Comparison of ENCODE assay signal across 15 cellular contexts in the genomic region with DNA sequence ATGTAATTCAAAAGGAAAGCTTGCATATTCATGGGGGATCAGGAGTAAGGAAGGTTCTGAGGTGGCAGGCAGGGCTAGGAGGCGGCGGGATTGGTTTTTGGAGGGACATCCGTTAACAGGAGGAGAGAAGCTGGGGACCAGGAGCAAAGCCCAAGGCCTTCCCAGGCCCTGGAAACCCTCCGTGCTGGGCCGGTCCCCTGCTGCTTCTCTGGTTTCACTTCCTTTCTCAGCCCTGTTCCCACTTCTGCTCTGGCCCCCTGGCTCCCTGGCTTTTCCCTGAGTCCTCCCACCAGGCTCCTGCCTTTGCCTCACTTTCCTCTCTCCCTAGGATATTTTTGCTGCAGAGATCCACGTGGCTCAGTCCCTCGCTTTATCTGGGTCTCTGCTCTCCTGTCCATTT. TPM values are rescaled to one million over a fixed set of nuclear protein-coding genes. Genes with fewer than 3 reads are reported as not detected.
A peak's percentile ranks its signal among the peaks of the same experiment; 100 is the strongest.
DNase-seq lines count a peak whose midpoint lies in the region; ATAC-seq and TF ChIP-seq lines count a peak whose summit lies in the region.
"Had no signal": no experiment of that assay in that cellular context is flagged by ENCODE, and none has a peak within 500 bp of the region (broad histone marks: within the 10 kb centered on the region; RNA-seq: fewer than 3 reads in every experiment).

No MANE protein-coding gene starts in this region.

- H3K4me1 ChIP-seq in NT2/D1 (ENCODE audit: insufficient read depth, insufficient read length), result peaks cover 3% of the 10 kb centered on the region
- H3K4me1 ChIP-seq: heart left ventricle had no signal

- no peaks in the 10 kb centered on the region for H3K36me3 Mint-ChIP-seq in osteocyte (ENCODE audit: unreplicated experiment)
- H3K36me3 Mint-ChIP-seq: naive B cell; stimulated activated naive B cell treated with anti-CD40 and anti-IgM and Interleukin-4, amounts not matched to agents 10 μg/mL and 1 μg/mL and 100 μg/mL, for 72 hours had no signal

- H3K9ac ChIP-seq in NT2/D1 (ENCODE audit: insufficient read length, low read depth), result peak overlapping the region; percentile 36

- H3K4me3 ChIP-seq in NT2/D1 (ENCODE audit: insufficient read length, low read depth), result no peak overlapping the region
- H3K4me3 ChIP-seq: heart left ventricle, K562, lung had no signal

- in situ Hi-C loops in GM13976 (cut with MboI; ENCODE audit: low sequenced_read_pairs, unreplicated experiment), result no loop called here

- H3K4me3 Mint-ChIP-seq in osteocyte (ENCODE audit: unreplicated experiment), result no peak overlapping the region
- H3K4me3 Mint-ChIP-seq: stimulated activated naive B cell treated with anti-CD40 and anti-IgM and Interleukin-4, amounts not matched to agents 10 μg/mL and 1 μg/mL and 100 μg/mL, for 72 hours had no signal

- no peaks in the 10 kb centered on the region for H3K9me3 ChIP-seq in NT2/D1 (ENCODE audit: insufficient read depth, low read length)
- H3K9me3 ChIP-seq: heart left ventricle had no signal

- no peaks in the 10 kb centered on the region for H3K9me3 Mint-ChIP-seq in osteocyte (ENCODE audit: unreplicated experiment)
- H3K9me3 Mint-ChIP-seq: naive B cell; stimulated activated naive B cell treated with anti-CD40 and anti-IgM and Interleukin-4, amounts not matched to agents 10 μg/mL and 1 μg/mL and 100 μg/mL, for 72 hours had no signal

- H3K27me3 ChIP-seq in NT2/D1 (ENCODE audit: insufficient read depth, insufficient read length), result no peaks in the 10 kb centered on the region

- no peaks in the 10 kb centered on the region for H3K27me3 Mint-ChIP-seq in osteocyte (ENCODE audit: unreplicated experiment)
- H3K27me3 Mint-ChIP-seq: naive B cell; stimulated activated naive B cell treated with anti-CD40 and anti-IgM and Interleukin-4, amounts not matched to agents 10 μg/mL and 1 μg/mL and 100 μg/mL, for 72 hours had no signal

- ATAC-seq in HG03469 (IDR thresholded peaks at IDR 0.05; ENCODE audit: unreplicated experiment), result no peak
- ATAC-seq: heart left ventricle, K562 had no signal

- TF ChIP-seq CTCF in GM13976 (IDR thresholded peaks at IDR 0.05; ENCODE audit: borderline replicate concordance, control extremely low read depth, extremely low read depth, insufficient read depth, missing control alignments) (no peak), osteocyte (IDR thresholded peaks at IDR 0.05) (no peak)

- DNase-seq in GM13976 (ENCODE audit: low spot score), result peak; percentile 44
- DNase-seq in NT2/D1 (ENCODE audit: low read depth, low spot score), result peak; percentile 20
- peak; percentile 19 for DNase-seq in germinal center (ENCODE audit: low spot score)
- DNase-seq in osteocyte (ENCODE audit: extremely low spot score, unreplicated experiment), result no peak
- DNase-seq in activated effector memory CD4-positive, alpha-beta T cell treated with Interleukin-2 at 50 U/mL for 16 hours, result no peak
- DNase-seq in NK-92 (lab: John Stamatoyannopoulos, UW; ENCODE audit: unreplicated experiment), result no peak
- DNase-seq: heart left ventricle; naive B cell; NCI-H1048; NCI-H2029; NCI-H446; stimulated activated naive B cell treated with anti-CD40 and anti-IgM and Interleukin-4, amounts not matched to agents 10 μg/mL and 1 μg/mL and 100 μg/mL, for 72 hours had no signal

- peak overlapping the region; percentile 40 for H3K27ac Mint-ChIP-seq in osteocyte (ENCODE audit: unreplicated experiment)

- peaks cover 21% of the 10 kb centered on the region for H3K4me1 Mint-ChIP-seq in osteocyte (ENCODE audit: unreplicated experiment)

- peaks cover 29% of the 10 kb centered on the region for H3K36me3 ChIP-seq in NT2/D1 (ENCODE audit: insufficient read depth, insufficient read length, low read length)
- H3K36me3 ChIP-seq: heart left ventricle had no signal

RNA-seq across cellular contexts. Expression of gene SALL4, which starts 26.4 kb away (rescaled TPM):
- 1.8 and 2.6 TPM in 2 replicates for total RNA-seq in osteocyte

Comparison
In these comparisons a context has a peak if more than half of its experiments do, and no peak if none do; other contexts are left out.
1. DNase-seq: peak in GM13976 (single experiment), NT2/D1 (single experiment) and germinal center (single experiment); none in osteocyte (single experiment), activated effector memory CD4-positive, alpha-beta T cell treated with Interleukin-2 at 50 U/mL for 16 hours (single experiment) and NK-92 (single experiment).